In the genomic region with DNA sequence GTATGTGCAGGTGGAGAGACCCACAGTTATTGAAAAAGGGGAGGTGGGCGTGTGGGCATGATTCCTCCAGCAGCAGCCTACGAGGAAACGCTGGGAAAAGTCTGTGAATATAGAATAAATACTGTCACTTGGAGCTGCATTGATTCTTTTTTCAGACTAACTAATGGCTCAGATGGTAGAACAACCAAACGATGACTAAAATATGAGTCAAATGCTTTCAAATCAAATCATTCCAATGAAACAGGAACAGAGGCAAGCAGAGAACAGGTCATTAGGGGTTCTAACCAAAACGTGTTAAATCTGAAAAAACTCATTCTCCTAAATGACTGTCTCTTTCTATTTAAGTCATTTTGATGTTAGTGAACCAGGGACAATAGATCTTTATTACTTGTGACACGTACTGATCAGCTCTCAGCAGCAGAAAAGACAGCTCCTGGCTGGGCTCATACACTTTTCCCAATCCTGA, we compare ENCODE assay signal across 1 cellular context.
TF ChIP-seq lines count a peak whose summit lies in the region.

No MANE protein-coding gene starts in this region.

TF ChIP-seq in GM12878, 131 proteins besides CTCF, POLR2A, EP300 and RAD21 (continues in another document):
- TF ChIP-seq, protein P1, sequence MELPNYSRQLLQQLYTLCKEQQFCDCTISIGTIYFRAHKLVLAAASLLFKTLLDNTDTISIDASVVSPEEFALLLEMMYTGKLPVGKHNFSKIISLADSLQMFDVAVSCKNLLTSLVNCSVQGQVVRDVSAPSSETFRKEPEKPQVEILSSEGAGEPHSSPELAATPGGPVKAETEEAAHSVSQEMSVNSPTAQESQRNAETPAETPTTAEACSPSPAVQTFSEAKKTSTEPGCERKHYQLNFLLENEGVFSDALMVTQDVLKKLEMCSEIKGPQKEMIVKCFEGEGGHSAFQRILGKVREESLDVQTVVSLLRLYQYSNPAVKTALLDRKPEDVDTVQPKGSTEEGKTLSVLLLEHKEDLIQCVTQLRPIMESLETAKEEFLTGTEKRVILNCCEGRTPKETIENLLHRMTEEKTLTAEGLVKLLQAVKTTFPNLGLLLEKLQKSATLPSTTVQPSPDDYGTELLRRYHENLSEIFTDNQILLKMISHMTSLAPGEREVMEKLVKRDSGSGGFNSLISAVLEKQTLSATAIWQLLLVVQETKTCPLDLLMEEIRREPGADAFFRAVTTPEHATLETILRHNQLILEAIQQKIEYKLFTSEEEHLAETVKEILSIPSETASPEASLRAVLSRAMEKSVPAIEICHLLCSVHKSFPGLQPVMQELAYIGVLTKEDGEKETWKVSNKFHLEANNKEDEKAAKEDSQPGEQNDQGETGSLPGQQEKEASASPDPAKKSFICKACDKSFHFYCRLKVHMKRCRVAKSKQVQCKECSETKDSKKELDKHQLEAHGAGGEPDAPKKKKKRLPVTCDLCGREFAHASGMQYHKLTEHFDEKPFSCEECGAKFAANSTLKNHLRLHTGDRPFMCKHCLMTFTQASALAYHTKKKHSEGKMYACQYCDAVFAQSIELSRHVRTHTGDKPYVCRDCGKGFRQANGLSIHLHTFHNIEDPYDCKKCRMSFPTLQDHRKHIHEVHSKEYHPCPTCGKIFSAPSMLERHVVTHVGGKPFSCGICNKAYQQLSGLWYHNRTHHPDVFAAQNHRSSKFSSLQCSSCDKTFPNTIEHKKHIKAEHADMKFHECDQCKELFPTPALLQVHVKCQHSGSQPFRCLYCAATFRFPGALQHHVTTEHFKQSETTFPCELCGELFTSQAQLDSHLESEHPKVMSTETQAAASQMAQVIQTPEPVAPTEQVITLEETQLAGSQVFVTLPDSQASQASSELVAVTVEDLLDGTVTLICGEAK (IDR thresholded peaks at IDR 0.05; ENCODE audit: borderline replicate concordance), result no peak
- TF ChIP-seq BRCA1 (IDR thresholded peaks at IDR 0.05; ENCODE audit: low read depth, low read length), result no peak
- no peak for TF ChIP-seq NR2C1 (IDR thresholded peaks at IDR 0.05)
- no peak for TF ChIP-seq RELA (IDR thresholded peaks at IDR 0.05; ENCODE audit: borderline replicate concordance, partially characterized antibody)
- TF ChIP-seq TAF1 (IDR thresholded peaks at IDR 0.05; ENCODE audit: borderline replicate concordance, low read depth, low read length), result no peak
- peak; percentile 37; the same call in 1 of the 2 replicates for TF ChIP-seq SPI1 (IDR thresholded peaks at IDR 0.05; ENCODE audit: borderline replicate concordance, insufficient read depth, low read depth, low read length)
- TF ChIP-seq MYB (IDR thresholded peaks at IDR 0.05; ENCODE audit: borderline replicate concordance, low read depth, low read length), result no peak
- TF ChIP-seq TCF7 (IDR thresholded peaks at IDR 0.05; ENCODE audit: borderline replicate concordance), result no peak
- TF ChIP-seq WRNIP1 (IDR thresholded peaks at IDR 0.05; ENCODE audit: borderline replicate concordance, low read depth, low read length), result no peak
- peak; percentile 71; the same call in 1 of the 2 replicates for TF ChIP-seq IRF4 (IDR thresholded peaks at IDR 0.05; ENCODE audit: low read depth, low read length)
- no peak for TF ChIP-seq SREBF2 (IDR thresholded peaks at IDR 0.05; ENCODE audit: low read length)
- TF ChIP-seq BCL11A (IDR thresholded peaks at IDR 0.05; ENCODE audit: low read depth, low read length), result peak; percentile 70
- peak; percentile 69 for TF ChIP-seq NR2F1 (conservative IDR thresholded peaks at IDR 0.05)
- TF ChIP-seq CBFB (IDR thresholded peaks at IDR 0.05; ENCODE audit: low read depth), result no peak
- TF ChIP-seq, protein P2, sequence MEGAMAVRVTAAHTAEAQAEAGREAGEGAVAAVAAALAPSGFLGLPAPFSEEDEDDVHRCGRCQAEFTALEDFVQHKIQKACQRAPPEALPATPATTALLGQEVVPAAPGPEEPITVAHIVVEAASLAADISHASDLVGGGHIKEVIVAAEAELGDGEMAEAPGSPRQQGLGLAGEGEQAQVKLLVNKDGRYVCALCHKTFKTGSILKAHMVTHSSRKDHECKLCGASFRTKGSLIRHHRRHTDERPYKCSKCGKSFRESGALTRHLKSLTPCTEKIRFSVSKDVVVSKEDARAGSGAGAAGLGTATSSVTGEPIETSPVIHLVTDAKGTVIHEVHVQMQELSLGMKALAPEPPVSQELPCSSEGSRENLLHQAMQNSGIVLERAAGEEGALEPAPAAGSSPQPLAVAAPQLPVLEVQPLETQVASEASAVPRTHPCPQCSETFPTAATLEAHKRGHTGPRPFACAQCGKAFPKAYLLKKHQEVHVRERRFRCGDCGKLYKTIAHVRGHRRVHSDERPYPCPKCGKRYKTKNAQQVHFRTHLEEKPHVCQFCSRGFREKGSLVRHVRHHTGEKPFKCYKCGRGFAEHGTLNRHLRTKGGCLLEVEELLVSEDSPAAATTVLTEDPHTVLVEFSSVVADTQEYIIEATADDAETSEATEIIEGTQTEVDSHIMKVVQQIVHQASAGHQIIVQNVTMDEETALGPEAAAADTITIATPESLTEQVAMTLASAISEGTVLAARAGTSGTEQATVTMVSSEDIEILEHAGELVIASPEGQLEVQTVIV (IDR thresholded peaks at IDR 0.05; ENCODE audit: borderline replicate concordance, partially characterized antibody), result no peak
- TF ChIP-seq MEF2B (IDR thresholded peaks at IDR 0.05; ENCODE audit: partially characterized antibody, poor library complexity, severe bottlenecking), result peak; percentile 48
- TF ChIP-seq SUZ12 (IDR thresholded peaks at IDR 0.05; ENCODE audit: unreplicated experiment), result no peak
- TF ChIP-seq ZNF274 (IDR thresholded peaks at IDR 0.05; ENCODE audit: insufficient read depth, insufficient read length), result no peak
- peak in 1 of 2 experiments; percentile 49; a peak in 2 of 4 replicates for TF ChIP-seq BHLHE40 (IDR thresholded peaks at IDR 0.05; ENCODE audit: borderline replicate concordance in 1 of 2, low read depth in 2 of 2, low read length in 1 of 2)
- TF ChIP-seq, protein P3, sequence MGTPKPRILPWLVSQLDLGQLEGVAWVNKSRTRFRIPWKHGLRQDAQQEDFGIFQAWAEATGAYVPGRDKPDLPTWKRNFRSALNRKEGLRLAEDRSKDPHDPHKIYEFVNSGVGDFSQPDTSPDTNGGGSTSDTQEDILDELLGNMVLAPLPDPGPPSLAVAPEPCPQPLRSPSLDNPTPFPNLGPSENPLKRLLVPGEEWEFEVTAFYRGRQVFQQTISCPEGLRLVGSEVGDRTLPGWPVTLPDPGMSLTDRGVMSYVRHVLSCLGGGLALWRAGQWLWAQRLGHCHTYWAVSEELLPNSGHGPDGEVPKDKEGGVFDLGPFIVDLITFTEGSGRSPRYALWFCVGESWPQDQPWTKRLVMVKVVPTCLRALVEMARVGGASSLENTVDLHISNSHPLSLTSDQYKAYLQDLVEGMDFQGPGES (IDR thresholded peaks at IDR 0.05), result no peak
- TF ChIP-seq, protein P4, sequence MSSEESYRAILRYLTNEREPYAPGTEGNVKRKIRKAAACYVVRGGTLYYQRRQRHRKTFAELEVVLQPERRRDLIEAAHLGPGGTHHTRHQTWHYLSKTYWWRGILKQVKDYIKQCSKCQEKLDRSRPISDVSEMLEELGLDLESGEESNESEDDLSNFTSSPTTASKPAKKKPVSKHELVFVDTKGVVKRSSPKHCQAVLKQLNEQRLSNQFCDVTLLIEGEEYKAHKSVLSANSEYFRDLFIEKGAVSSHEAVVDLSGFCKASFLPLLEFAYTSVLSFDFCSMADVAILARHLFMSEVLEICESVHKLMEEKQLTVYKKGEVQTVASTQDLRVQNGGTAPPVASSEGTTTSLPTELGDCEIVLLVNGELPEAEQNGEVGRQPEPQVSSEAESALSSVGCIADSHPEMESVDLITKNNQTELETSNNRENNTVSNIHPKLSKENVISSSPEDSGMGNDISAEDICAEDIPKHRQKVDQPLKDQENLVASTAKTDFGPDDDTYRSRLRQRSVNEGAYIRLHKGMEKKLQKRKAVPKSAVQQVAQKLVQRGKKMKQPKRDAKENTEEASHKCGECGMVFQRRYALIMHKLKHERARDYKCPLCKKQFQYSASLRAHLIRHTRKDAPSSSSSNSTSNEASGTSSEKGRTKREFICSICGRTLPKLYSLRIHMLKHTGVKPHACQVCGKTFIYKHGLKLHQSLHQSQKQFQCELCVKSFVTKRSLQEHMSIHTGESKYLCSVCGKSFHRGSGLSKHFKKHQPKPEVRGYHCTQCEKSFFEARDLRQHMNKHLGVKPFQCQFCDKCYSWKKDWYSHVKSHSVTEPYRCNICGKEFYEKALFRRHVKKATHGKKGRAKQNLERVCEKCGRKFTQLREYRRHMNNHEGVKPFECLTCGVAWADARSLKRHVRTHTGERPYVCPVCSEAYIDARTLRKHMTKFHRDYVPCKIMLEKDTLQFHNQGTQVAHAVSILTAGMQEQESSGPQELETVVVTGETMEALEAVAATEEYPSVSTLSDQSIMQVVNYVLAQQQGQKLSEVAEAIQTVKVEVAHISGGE (CRISPR knock-in tag; IDR thresholded peaks at IDR 0.05), result no peak
- TF ChIP-seq, protein P5, sequence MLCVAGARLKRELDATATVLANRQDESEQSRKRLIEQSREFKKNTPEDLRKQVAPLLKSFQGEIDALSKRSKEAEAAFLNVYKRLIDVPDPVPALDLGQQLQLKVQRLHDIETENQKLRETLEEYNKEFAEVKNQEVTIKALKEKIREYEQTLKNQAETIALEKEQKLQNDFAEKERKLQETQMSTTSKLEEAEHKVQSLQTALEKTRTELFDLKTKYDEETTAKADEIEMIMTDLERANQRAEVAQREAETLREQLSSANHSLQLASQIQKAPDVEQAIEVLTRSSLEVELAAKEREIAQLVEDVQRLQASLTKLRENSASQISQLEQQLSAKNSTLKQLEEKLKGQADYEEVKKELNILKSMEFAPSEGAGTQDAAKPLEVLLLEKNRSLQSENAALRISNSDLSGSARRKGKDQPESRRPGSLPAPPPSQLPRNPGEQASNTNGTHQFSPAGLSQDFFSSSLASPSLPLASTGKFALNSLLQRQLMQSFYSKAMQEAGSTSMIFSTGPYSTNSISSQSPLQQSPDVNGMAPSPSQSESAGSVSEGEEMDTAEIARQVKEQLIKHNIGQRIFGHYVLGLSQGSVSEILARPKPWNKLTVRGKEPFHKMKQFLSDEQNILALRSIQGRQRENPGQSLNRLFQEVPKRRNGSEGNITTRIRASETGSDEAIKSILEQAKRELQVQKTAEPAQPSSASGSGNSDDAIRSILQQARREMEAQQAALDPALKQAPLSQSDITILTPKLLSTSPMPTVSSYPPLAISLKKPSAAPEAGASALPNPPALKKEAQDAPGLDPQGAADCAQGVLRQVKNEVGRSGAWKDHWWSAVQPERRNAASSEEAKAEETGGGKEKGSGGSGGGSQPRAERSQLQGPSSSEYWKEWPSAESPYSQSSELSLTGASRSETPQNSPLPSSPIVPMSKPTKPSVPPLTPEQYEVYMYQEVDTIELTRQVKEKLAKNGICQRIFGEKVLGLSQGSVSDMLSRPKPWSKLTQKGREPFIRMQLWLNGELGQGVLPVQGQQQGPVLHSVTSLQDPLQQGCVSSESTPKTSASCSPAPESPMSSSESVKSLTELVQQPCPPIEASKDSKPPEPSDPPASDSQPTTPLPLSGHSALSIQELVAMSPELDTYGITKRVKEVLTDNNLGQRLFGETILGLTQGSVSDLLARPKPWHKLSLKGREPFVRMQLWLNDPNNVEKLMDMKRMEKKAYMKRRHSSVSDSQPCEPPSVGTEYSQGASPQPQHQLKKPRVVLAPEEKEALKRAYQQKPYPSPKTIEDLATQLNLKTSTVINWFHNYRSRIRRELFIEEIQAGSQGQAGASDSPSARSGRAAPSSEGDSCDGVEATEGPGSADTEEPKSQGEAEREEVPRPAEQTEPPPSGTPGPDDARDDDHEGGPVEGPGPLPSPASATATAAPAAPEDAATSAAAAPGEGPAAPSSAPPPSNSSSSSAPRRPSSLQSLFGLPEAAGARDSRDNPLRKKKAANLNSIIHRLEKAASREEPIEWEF (IDR thresholded peaks at IDR 0.05; ENCODE audit: insufficient replicate concordance, low read depth, low read length), result no peak
- TF ChIP-seq IKZF2 (IDR thresholded peaks at IDR 0.05), result peak; percentile 23 to 60; a peak in 2 of 4 replicates
- TF ChIP-seq MTA3 (IDR thresholded peaks at IDR 0.05; ENCODE audit: borderline replicate concordance, low read length), result no peak
- TF ChIP-seq JUND (IDR thresholded peaks at IDR 0.05; ENCODE audit: low read depth, low read length), result no peak
- no peak for TF ChIP-seq MYC (IDR thresholded peaks at IDR 0.05; ENCODE audit: insufficient read depth, insufficient read length, insufficient replicate concordance, low read length, severe bottlenecking)
- no peak for TF ChIP-seq PAX8 (IDR thresholded peaks at IDR 0.05)
- no peak for TF ChIP-seq EGR1 (IDR thresholded peaks at IDR 0.05; ENCODE audit: borderline replicate concordance in 1 of 2, low read depth in 2 of 2, low read length in 2 of 2)
- no peak for TF ChIP-seq RFX5 (IDR thresholded peaks at IDR 0.05; ENCODE audit: low read depth, low read length)
- TF ChIP-seq EED (IDR thresholded peaks at IDR 0.05; ENCODE audit: low read depth), result no peak
- no peak for TF ChIP-seq POU2F2 (IDR thresholded peaks at IDR 0.05; ENCODE audit: borderline replicate concordance, low read depth, low read length)
- TF ChIP-seq SUPT20H (IDR thresholded peaks at IDR 0.05; ENCODE audit: borderline replicate concordance, control insufficient read depth, low read depth, low read length), result no peak
- no peak for TF ChIP-seq RBBP5 (conservative IDR thresholded peaks at IDR 0.05)
- TF ChIP-seq SP1 (IDR thresholded peaks at IDR 0.05; ENCODE audit: low read depth, low read length), result no peak
- no peak for TF ChIP-seq SMAD1 (IDR thresholded peaks at IDR 0.05; ENCODE audit: low read depth, partially characterized antibody)
- TF ChIP-seq ZSCAN29 (IDR thresholded peaks at IDR 0.05), result no peak
- TF ChIP-seq KDM1A (IDR thresholded peaks at IDR 0.05; ENCODE audit: borderline replicate concordance), result no peak
- TF ChIP-seq TCF12 (IDR thresholded peaks at IDR 0.05; ENCODE audit: low read depth, low read length), result no peak
- TF ChIP-seq SMC3 (IDR thresholded peaks at IDR 0.05; ENCODE audit: borderline replicate concordance, low read length), result no peak
- TF ChIP-seq CHD1 (IDR thresholded peaks at IDR 0.05; ENCODE audit: low read depth, low read length), result no peak
- TF ChIP-seq, protein P6, sequence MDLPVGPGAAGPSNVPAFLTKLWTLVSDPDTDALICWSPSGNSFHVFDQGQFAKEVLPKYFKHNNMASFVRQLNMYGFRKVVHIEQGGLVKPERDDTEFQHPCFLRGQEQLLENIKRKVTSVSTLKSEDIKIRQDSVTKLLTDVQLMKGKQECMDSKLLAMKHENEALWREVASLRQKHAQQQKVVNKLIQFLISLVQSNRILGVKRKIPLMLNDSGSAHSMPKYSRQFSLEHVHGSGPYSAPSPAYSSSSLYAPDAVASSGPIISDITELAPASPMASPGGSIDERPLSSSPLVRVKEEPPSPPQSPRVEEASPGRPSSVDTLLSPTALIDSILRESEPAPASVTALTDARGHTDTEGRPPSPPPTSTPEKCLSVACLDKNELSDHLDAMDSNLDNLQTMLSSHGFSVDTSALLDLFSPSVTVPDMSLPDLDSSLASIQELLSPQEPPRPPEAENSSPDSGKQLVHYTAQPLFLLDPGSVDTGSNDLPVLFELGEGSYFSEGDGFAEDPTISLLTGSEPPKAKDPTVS (IDR thresholded peaks at IDR 0.05; ENCODE audit: low read depth, low read length), result no peak
- peak; percentile 44; the same call in 1 of the 2 replicates for TF ChIP-seq ATF7 (IDR thresholded peaks at IDR 0.05; ENCODE audit: low read depth)
- TF ChIP-seq SRF (IDR thresholded peaks at IDR 0.05; ENCODE audit: low read depth in 2 of 2, low read length in 2 of 2), result no peak
- TF ChIP-seq, protein P7, sequence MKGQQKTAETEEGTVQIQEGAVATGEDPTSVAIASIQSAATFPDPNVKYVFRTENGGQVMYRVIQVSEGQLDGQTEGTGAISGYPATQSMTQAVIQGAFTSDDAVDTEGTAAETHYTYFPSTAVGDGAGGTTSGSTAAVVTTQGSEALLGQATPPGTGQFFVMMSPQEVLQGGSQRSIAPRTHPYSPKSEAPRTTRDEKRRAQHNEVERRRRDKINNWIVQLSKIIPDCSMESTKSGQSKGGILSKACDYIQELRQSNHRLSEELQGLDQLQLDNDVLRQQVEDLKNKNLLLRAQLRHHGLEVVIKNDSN (IDR thresholded peaks at IDR 0.05; ENCODE audit: borderline replicate concordance, extremely low read length, insufficient read depth, low read depth, low read length), result no peak
- TF ChIP-seq TBL1XR1 (IDR thresholded peaks at IDR 0.05; ENCODE audit: low read depth, low read length), result no peak
